22 cellular contexts compared by ENCODE assay signal in the genomic region with DNA sequence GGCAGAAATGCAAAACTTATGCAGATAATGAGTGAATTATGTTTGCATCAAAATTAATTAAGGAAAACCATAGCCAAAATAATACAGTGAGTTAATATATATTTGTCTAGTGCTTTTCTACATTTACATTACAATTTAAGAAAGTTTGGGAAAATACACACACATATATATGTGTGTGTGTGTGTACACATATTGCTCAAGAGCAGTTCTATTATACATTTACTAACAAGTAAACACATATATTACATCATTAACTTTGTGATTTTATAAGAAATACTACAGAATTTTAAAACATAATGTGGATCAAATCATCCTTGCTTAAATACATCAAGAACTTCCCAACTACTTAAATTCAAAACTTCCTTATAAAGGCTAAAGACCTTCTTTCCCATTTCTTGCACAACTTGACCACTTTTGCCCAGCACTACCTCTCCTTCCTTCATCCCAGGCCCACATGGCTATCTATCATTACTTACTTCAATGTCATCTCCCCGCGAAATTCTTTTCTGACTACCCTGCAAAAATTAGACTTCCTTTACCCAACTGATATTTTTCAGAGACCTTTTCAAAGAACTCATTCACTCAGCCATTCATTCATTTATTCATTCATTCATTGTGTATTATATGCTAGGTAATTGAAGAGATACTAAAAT.
"Had no signal": no experiment of that assay in that cellular context is flagged by ENCODE, and none has a peak within 500 bp of the region (broad histone marks: within the 10 kb centered on the region; RNA-seq: fewer than 3 reads in every experiment).

No MANE protein-coding gene starts in this region.

- H3K36me3 ChIP-seq: left ventricle myocardium inferior, pancreas, thoracic aorta, upper lobe of left lung had no signal

- H3K4me1 ChIP-seq: pancreas, upper lobe of left lung had no signal

- H3K9me3 ChIP-seq: esophagus muscularis mucosa, gastroesophageal sphincter, heart right ventricle, left ventricle myocardium inferior, mucosa of descending colon, pancreas, thoracic aorta, upper lobe of left lung had no signal

- FAIRE-seq: pancreas had no signal

- DNase-seq: activated CD4-positive, alpha-beta T cell treated with anti-CD3 and anti-CD28 coated beads for 48 hours; activated CD4-positive, CD25-positive, alpha-beta regulatory T cell; activated CD8-positive, alpha-beta T cell treated with anti-CD3 and anti-CD28 coated beads for 36 hours; activated naive CD4-positive, alpha-beta T cell treated with anti-CD3 and anti-CD28 coated beads for 36 hours; activated T-cell treated with anti-CD3 and anti-CD28 coated beads, Interleukin-2, amount 50 U/mL, for 1 hour; anterior cingulate cortex; brain microvascular endothelial cell; heart right ventricle; left ventricle myocardium inferior; mammary epithelial cell; mucosa of descending colon; naive B cell; pancreas; stimulated activated CD4-positive, alpha-beta T cell treated with anti-CD3 and anti-CD28 coated beads, Interleukin-4, amount 100 ng/mL, for 4 hours; T-cell; upper lobe of left lung had no signal

- H3K4me3 ChIP-seq: coronary artery, esophagus muscularis mucosa, gastroesophageal sphincter, heart right ventricle, left ventricle myocardium inferior, mucosa of descending colon, pancreas, thoracic aorta, upper lobe of left lung had no signal

- ATAC-seq: activated CD8-positive, alpha-beta T cell treated with anti-CD3 and anti-CD28 coated beads for 36 hours; gastroesophageal sphincter; heart right ventricle; mucosa of descending colon; pancreas; sciatic nerve; stimulated activated memory B cell treated with anti-CD40 and anti-IgM and Interleukin-4, amounts not matched to agents 10 μg/mL and 1 μg/mL and 100 μg/mL, for 72 hours; T-cell had no signal

- H3K27me3 ChIP-seq: brain microvascular endothelial cell, esophagus muscularis mucosa, gastroesophageal sphincter, heart right ventricle, pancreas, upper lobe of left lung had no signal

- H3K27ac ChIP-seq: brain microvascular endothelial cell, coronary artery, esophagus muscularis mucosa, gastroesophageal sphincter, heart right ventricle, left ventricle myocardium inferior, pancreas, thoracic aorta, upper lobe of left lung had no signal
